In the genomic region with DNA sequence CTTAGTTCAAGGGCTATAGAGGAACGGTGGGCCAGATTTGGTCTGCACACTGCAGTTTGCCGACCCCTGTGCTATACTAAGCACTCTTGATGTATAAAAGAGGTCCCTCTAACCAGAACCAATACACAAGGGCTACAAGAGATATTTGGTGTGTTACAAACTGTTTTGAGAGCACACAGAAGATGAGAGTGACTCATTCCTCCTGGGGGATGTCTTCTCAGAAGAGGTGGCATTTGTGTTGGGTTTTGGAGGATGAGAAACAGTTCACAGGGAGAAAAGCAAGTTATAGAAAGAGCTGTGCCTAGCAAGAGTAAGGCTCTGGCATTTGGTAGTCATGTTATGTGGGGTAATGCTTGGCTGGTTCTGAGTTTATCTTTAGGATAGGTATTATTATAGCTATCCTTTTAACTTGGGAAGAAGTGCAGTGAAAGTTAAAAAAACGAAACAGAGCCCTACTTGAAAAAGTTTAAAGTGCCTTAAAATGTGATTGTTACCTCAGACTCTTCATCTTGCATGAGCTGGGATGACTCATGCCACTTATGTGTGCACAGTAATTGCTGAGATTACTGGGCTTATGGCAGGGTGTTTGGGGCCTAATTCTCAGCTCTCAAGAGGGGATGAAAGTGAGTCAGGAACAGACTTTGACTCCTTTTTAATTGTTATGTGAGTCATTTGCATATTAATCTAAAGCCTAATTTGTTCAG, we compare ENCODE assay signal across 8 cellular contexts.
DNase-seq lines count a peak whose midpoint lies in the region; ATAC-seq lines count a peak whose summit lies in the region.

No MANE protein-coding gene starts in this region.

- H3K4me3 Mint-ChIP-seq in stimulated activated naive CD8-positive, alpha-beta T cell treated with anti-CD3 and anti-CD28 coated beads, Interleukin-15, Interleukin-2, amounts not matched to agents 100 ng/mL and 50 ng/mL, for 24 hours: peak overlapping the region; percentile 17

- no peaks in the 10 kb centered on the region for H3K9me3 Mint-ChIP-seq in stimulated activated naive CD8-positive, alpha-beta T cell treated with anti-CD3 and anti-CD28 coated beads, Interleukin-15, Interleukin-2, amounts not matched to agents 100 ng/mL and 50 ng/mL, for 24 hours

- no peaks in the 10 kb centered on the region for H3K27me3 Mint-ChIP-seq in stimulated activated naive CD8-positive, alpha-beta T cell treated with anti-CD3 and anti-CD28 coated beads, Interleukin-15, Interleukin-2, amounts not matched to agents 100 ng/mL and 50 ng/mL, for 24 hours

- H3K4me1 Mint-ChIP-seq in stimulated activated naive CD8-positive, alpha-beta T cell treated with anti-CD3 and anti-CD28 coated beads, Interleukin-15, Interleukin-2, amounts not matched to agents 100 ng/mL and 50 ng/mL, for 24 hours (ENCODE audit: low read depth): peaks cover 34% of the 10 kb centered on the region

- peak; percentile 5 for DNase-seq in activated CD8-positive, alpha-beta memory T cell treated with anti-CD3 and anti-CD28 coated beads, Interleukin-2, amount 50 U/mL, for 24 hours (ENCODE audit: extremely low read depth)
- no peak for DNase-seq in activated CD8-positive, alpha-beta memory T cell treated with anti-CD3 and anti-CD28 coated beads, Interleukin-2, amount 50 U/mL, for 4 hours
- DNase-seq in NCI-H82 (lab: John Stamatoyannopoulos, UW) (peak; percentile 77), dedifferentiated amniotic fluid mesenchymal stem cell (ENCODE audit: extremely low spot score) (peak; percentile 30), NCI-H2171 (lab: John Stamatoyannopoulos, UW) (no peak)

- peak overlapping the region; percentile 86 for H3K27ac Mint-ChIP-seq in stimulated activated naive CD8-positive, alpha-beta T cell treated with anti-CD3 and anti-CD28 coated beads, Interleukin-15, Interleukin-2, amounts not matched to agents 100 ng/mL and 50 ng/mL, for 24 hours

- no peaks in the 10 kb centered on the region for H3K36me3 Mint-ChIP-seq in stimulated activated naive CD8-positive, alpha-beta T cell treated with anti-CD3 and anti-CD28 coated beads, Interleukin-15, Interleukin-2, amounts not matched to agents 100 ng/mL and 50 ng/mL, for 24 hours (ENCODE audit: low read depth)

- no peak for ATAC-seq in HG03439 (IDR thresholded peaks at IDR 0.05; ENCODE audit: unreplicated experiment)
- no peak for ATAC-seq in GM21515 (IDR thresholded peaks at IDR 0.05; ENCODE audit: unreplicated experiment)

Comparison
In these comparisons a context has a peak if more than half of its experiments do, and no peak if none do; other contexts are left out.
1. DNase-seq: peak in activated CD8-positive, alpha-beta memory T cell treated with anti-CD3 and anti-CD28 coated beads, Interleukin-2, amount 50 U/mL, for 24 hours (single experiment), NCI-H82 (single experiment) and dedifferentiated amniotic fluid mesenchymal stem cell (single experiment); none in activated CD8-positive, alpha-beta memory T cell treated with anti-CD3 and anti-CD28 coated beads, Interleukin-2, amount 50 U/mL, for 4 hours (single experiment) and NCI-H2171 (single experiment).